In the genomic region with DNA sequence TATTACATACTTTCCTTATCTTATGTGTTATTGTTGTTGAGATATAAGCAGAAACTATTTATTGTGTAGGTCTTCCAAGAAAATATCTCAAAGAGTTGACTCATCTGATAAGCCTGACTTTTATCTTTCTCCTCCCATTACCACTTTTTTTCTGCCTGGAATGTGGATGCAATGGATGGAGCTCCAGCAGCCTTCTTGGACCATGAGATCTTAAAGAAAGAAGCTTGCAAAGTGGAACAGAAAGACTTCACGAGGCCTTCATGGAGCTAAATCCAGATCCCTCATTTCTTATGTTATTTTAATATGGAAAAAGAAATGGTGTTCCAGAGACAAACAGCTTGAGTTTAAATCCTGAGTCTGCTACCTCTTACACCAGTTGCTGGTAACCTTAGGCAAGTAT, we compare ENCODE assay signal across 9 cellular contexts.
"Had no signal": no experiment of that assay in that cellular context is flagged by ENCODE, and none has a peak within 500 bp of the region (broad histone marks: within the 10 kb centered on the region; RNA-seq: fewer than 3 reads in every experiment).

No MANE protein-coding gene starts in this region.

- ATAC-seq: HCT116 had no signal

- DNase-seq: GM23248, GOT3, H9, IMR-90, KBM-7 had no signal

- H3K4me3 ChIP-seq: GM23248 had no signal

- FAIRE-seq: H54, HTR-8/SVneo had no signal

- H3K9ac ChIP-seq: GM23248, KMS-11 had no signal

- H2AFZ ChIP-seq: GM23248 had no signal

- H3K4me2 ChIP-seq: KMS-11 had no signal

- H3K27ac ChIP-seq: GM23248, KMS-11 had no signal
